In the genomic region with DNA sequence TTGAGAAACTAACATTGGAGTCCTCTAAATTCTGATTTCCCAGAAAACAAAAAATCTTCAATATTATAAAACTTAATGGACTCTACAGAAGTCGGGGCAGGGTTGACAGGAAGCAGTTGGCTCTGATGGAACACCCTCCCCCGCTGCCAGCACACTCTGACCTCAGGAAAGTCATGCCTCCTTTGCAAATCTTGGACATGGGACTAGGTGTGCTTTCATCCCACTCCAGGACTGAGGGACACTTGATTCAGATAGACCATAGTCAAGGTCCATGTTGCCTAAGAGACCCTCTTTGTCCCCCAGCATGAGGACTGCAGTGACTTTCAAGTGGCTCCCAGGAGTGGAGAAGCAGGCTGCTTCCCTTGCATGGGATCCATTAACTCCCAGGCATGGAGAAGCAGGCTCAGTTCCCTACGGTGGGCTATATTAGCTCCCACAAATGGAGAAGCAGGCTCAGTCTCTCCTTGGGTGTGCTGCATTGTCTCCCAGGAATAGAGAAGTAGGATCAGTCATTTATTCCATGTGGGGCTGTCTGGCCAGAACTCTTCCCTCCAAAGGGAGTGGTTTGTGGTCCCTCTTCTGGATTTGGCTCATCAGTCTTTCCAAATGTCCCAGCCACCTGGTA, we compare ENCODE assay signal across 1 cellular context.
TF ChIP-seq lines count a peak whose summit lies in the region.

No MANE protein-coding gene starts in this region.

TF ChIP-seq in GM23338, 12 proteins besides CTCF, POLR2A, EP300 and RAD21 (continued from another document):
- TF ChIP-seq ZNF331 (CRISPR knock-in tag; IDR thresholded peaks at IDR 0.05; ENCODE audit: low read depth): no peak
